Comparison of ENCODE assay signal across 1 cellular context in genomic region chr7:96709381-96710228, GRCh38.
TF ChIP-seq lines count a peak whose summit lies in the region.

Gene SEM1, minus strand, starts transcription at chr7:96709846. Its CDS starts 83 bp downstream, at chr7:96709763.

TF ChIP-seq in HepG2, 621 proteins besides CTCF, POLR2A, EP300 and RAD21 (continued from another document and continues in another):
- TF ChIP-seq HCFC1 (IDR thresholded peaks at IDR 0.05; ENCODE audit: low read depth, low read length) (no peak), IRF9 (CRISPR knock-in tag; IDR thresholded peaks at IDR 0.05; ENCODE audit: borderline replicate concordance) (no peak), PRDM10 (CRISPR knock-in tag; IDR thresholded peaks at IDR 0.05; ENCODE audit: low read depth) (0 out of 2 replicates have a peak, but pooled peaks have one; percentile 34), SMAD1 (CRISPR knock-in tag; IDR thresholded peaks at IDR 0.05; ENCODE audit: borderline replicate concordance, low read depth) (no peak), ZNF639 (CRISPR knock-in tag; conservative IDR thresholded peaks at IDR 0.05) (no peak), ZNF83 (CRISPR knock-in tag; IDR thresholded peaks at IDR 0.05; ENCODE audit: borderline replicate concordance) (no peak), E2F1 (CRISPR knock-in tag; IDR thresholded peaks at IDR 0.05) (no peak), ZNF749 (CRISPR knock-in tag; IDR thresholded peaks at IDR 0.05; ENCODE audit: borderline replicate concordance) (no peak), SMAD9 (CRISPR knock-in tag; IDR thresholded peaks at IDR 0.05) (no peak), GABPB1 (CRISPR knock-in tag; IDR thresholded peaks at IDR 0.05) (peak; percentile 88), MAF1 (CRISPR knock-in tag; IDR thresholded peaks at IDR 0.05; ENCODE audit: borderline replicate concordance) (no peak), MIXL1 (CRISPR knock-in tag; IDR thresholded peaks at IDR 0.05) (0 out of 2 replicates have a peak, but pooled peaks have one; percentile 35), PCBP1 (IDR thresholded peaks at IDR 0.05; ENCODE audit: borderline replicate concordance, low read depth, low read length) (0 out of 2 replicates have a peak, but pooled peaks have one; percentile 35), ZMAT3 (CRISPR knock-in tag; conservative IDR thresholded peaks at IDR 0.05) (no peak), AKAP8 (CRISPR knock-in tag; IDR thresholded peaks at IDR 0.05) (no peak), PHF20 (CRISPR knock-in tag; IDR thresholded peaks at IDR 0.05) (peak; percentile 92), KLF16 (CRISPR knock-in tag; IDR thresholded peaks at IDR 0.05) (peak in 1 of 2 experiments; percentile 87; a peak in 2 of 4 replicates), BCLAF1 (IDR thresholded peaks at IDR 0.05) (no peak), ISL2 (CRISPR knock-in tag; IDR thresholded peaks at IDR 0.05) (0 out of 2 replicates have a peak, but pooled peaks have one; percentile 18), ZNF773 (CRISPR knock-in tag; IDR thresholded peaks at IDR 0.05; ENCODE audit: borderline replicate concordance) (no peak), SMC3 (IDR thresholded peaks at IDR 0.05; ENCODE audit: low read length) (no peak), HOXA7 (CRISPR knock-in tag; IDR thresholded peaks at IDR 0.05) (no peak), GTF3A (CRISPR knock-in tag; conservative IDR thresholded peaks at IDR 0.05) (no peak), ZNF446 (CRISPR knock-in tag; IDR thresholded peaks at IDR 0.05) (no peak), SATB2 (CRISPR knock-in tag; IDR thresholded peaks at IDR 0.05) (no peak), YEATS2 (CRISPR knock-in tag; IDR thresholded peaks at IDR 0.05; ENCODE audit: borderline replicate concordance) (peak; percentile 93), KAT7 (CRISPR knock-in tag; IDR thresholded peaks at IDR 0.05; ENCODE audit: borderline replicate concordance) (peak; percentile 70), PRMT3 (CRISPR knock-in tag; IDR thresholded peaks at IDR 0.05; ENCODE audit: borderline replicate concordance, low read depth) (peak; percentile 70; the same call in 1 of the 2 replicates), ZNF704 (CRISPR knock-in tag; IDR thresholded peaks at IDR 0.05; ENCODE audit: borderline replicate concordance) (no peak), TBX3 (IDR thresholded peaks at IDR 0.05; ENCODE audit: borderline replicate concordance) (peak; percentile 28; the same call in 1 of the 2 replicates), ZFP91 (CRISPR knock-in tag; IDR thresholded peaks at IDR 0.05; ENCODE audit: borderline replicate concordance) (peak; percentile 73; the same call in 1 of the 2 replicates), HNRNPK (IDR thresholded peaks at IDR 0.05; ENCODE audit: low read depth, low read length, poor library complexity, severe bottlenecking) (no peak), ZNF607 (CRISPR knock-in tag; IDR thresholded peaks at IDR 0.05; ENCODE audit: borderline replicate concordance) (peak; percentile 75; the same call in 1 of the 2 replicates), TCF7 (IDR thresholded peaks at IDR 0.05; ENCODE audit: low read depth) (no peak), XRCC5 (optimal IDR thresholded peaks at IDR 0.05; ENCODE audit: low read length) (peak; percentile 50), REL (CRISPR knock-in tag; conservative IDR thresholded peaks at IDR 0.05) (no peak), TRIM22 (IDR thresholded peaks at IDR 0.05) (no peak), PRPF4 (IDR thresholded peaks at IDR 0.05; ENCODE audit: low read depth, low read length, poor library complexity, severe bottlenecking) (no peak), ZNF572 (CRISPR knock-in tag; IDR thresholded peaks at IDR 0.05) (no peak), ZNF251 (CRISPR knock-in tag; IDR thresholded peaks at IDR 0.05) (no peak), ZNF143 (CRISPR knock-in tag; IDR thresholded peaks at IDR 0.05) (peak; percentile 89), ELF1 (CRISPR knock-in tag; IDR thresholded peaks at IDR 0.05) (peak; percentile 87), ZNF619 (CRISPR knock-in tag; IDR thresholded peaks at IDR 0.05) (no peak), SAFB2 (CRISPR knock-in tag; IDR thresholded peaks at IDR 0.05; ENCODE audit: borderline replicate concordance, low read depth) (no peak; the same call in 1 of the 2 replicates), MYNN (CRISPR knock-in tag; IDR thresholded peaks at IDR 0.05; ENCODE audit: low read depth) (no peak), ZKSCAN5 (CRISPR knock-in tag; IDR thresholded peaks at IDR 0.05) (no peak), HNRNPL (IDR thresholded peaks at IDR 0.05; ENCODE audit: low read depth, low read length) (no peak), ZNF282 (IDR thresholded peaks at IDR 0.05; ENCODE audit: partially characterized antibody) (no peak), TFDP2 (CRISPR knock-in tag; IDR thresholded peaks at IDR 0.05) (peak; percentile 72; the same call in 1 of the 2 replicates), FOSL1 (CRISPR knock-in tag; IDR thresholded peaks at IDR 0.05; ENCODE audit: borderline replicate concordance) (no peak), GPN1 (CRISPR knock-in tag; IDR thresholded peaks at IDR 0.05; ENCODE audit: borderline replicate concordance) (no peak), ONECUT2 (CRISPR knock-in tag; IDR thresholded peaks at IDR 0.05) (no peak), ZNF335 (CRISPR knock-in tag; IDR thresholded peaks at IDR 0.05) (0 out of 2 replicates have a peak, but pooled peaks have one; percentile 59), MXD1 (CRISPR knock-in tag; IDR thresholded peaks at IDR 0.05) (peak; percentile 72; the same call in 1 of the 2 replicates), ARNTL (CRISPR knock-in tag; IDR thresholded peaks at IDR 0.05) (no peak)
